8 cellular contexts compared by ENCODE assay signal in genomic region chr5:62578540-62578939, GRCh38. TPM values are rescaled to one million over a fixed set of nuclear protein-coding genes. Genes with fewer than 3 reads are reported as not detected.
DNase-seq lines count a peak whose midpoint lies in the region; ATAC-seq and TF ChIP-seq lines count a peak whose summit lies in the region.

A gene with protein sequence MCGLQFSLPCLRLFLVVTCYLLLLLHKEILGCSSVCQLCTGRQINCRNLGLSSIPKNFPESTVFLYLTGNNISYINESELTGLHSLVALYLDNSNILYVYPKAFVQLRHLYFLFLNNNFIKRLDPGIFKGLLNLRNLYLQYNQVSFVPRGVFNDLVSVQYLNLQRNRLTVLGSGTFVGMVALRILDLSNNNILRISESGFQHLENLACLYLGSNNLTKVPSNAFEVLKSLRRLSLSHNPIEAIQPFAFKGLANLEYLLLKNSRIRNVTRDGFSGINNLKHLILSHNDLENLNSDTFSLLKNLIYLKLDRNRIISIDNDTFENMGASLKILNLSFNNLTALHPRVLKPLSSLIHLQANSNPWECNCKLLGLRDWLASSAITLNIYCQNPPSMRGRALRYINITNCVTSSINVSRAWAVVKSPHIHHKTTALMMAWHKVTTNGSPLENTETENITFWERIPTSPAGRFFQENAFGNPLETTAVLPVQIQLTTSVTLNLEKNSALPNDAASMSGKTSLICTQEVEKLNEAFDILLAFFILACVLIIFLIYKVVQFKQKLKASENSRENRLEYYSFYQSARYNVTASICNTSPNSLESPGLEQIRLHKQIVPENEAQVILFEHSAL (plus strand): TSS chr5:62578819. CDS start chr5:62579439, 620 bp downstream.

- no peak for TF ChIP-seq EP300 in suprapubic skin (IDR thresholded peaks at IDR 0.05)

- H3K36me3 ChIP-seq in heart right ventricle (peaks cover 0 to 9% (median 0%) of the 10 kb centered on the region in 9 donors), right atrium auricular region (no peaks in the 10 kb centered on the region), suprapubic skin (peaks cover 9% of the 10 kb centered on the region)

- H3K4me1 ChIP-seq in heart right ventricle = peaks cover 0 to 28% (median 6%) of the 10 kb centered on the region in 9 donors
- no peaks in the 10 kb centered on the region for H3K4me1 ChIP-seq in right atrium auricular region
- H3K4me1 ChIP-seq in suprapubic skin = no peaks in the 10 kb centered on the region

- H3K9me3 ChIP-seq in heart right ventricle = no peaks in the 10 kb centered on the region
- no peaks in the 10 kb centered on the region for H3K9me3 ChIP-seq in right atrium auricular region
- H3K9me3 ChIP-seq in suprapubic skin = no peaks in the 10 kb centered on the region

- intact Hi-C loops in heart right ventricle (cut with DNase I) = no loop called here

- TF ChIP-seq CTCF in heart right ventricle (IDR thresholded peaks at IDR 0.05) = no peak
- no peak for TF ChIP-seq CTCF in right atrium auricular region (IDR thresholded peaks at IDR 0.05)
- TF ChIP-seq CTCF in suprapubic skin (IDR thresholded peaks at IDR 0.05) = no peak

- 40 to 44% methylated on average over 4 of the region's 4 CpGs for WGBS in heart right ventricle, 2 donors
- WGBS in suprapubic skin = 58% methylated on average over 4 of the region's 4 CpGs

- DNase-seq in heart right ventricle = peak in 1 of 2 donors; percentile 33
- DNase-seq in right atrium auricular region (ENCODE audit: low spot score) = no peak
- DNase-seq in SIG-M5 (lab: John Stamatoyannopoulos, UW) = peak; percentile 57
- peak; percentile 6 for DNase-seq in germinal center (ENCODE audit: low spot score)
- no peak for DNase-seq in suprapubic skin (ENCODE audit: low spot score in 2 of 2)
- DNase-seq in nucleus accumbens (lab: John Stamatoyannopoulos, UW) = no peak
- no peak for DNase-seq in NCI-H446 (lab: John Stamatoyannopoulos, UW)

- H3K4me3 ChIP-seq in heart right ventricle = peak within 1 kb of the TSS in 7 of 10 donors; percentile 13 to 46 (median 37)
- H3K4me3 ChIP-seq in right atrium auricular region = peak within 1 kb of the TSS in 1 of 2 donors; percentile 5
- H3K4me3 ChIP-seq in suprapubic skin = peak within 1 kb of the TSS; percentile 23

- TF ChIP-seq POLR2A in suprapubic skin (IDR thresholded peaks at IDR 0.05) = no peak

- H3K27ac ChIP-seq in heart right ventricle (peak within 1 kb of the TSS in 6 of 10 donors; percentile 28 to 69 (median 40)), right atrium auricular region (no peak within 1 kb of the TSS), suprapubic skin (no peak within 1 kb of the TSS)

- ATAC-seq in heart right ventricle (peak in 7 of 8 donors; percentile 68 to 96 (median 89)), HG02938 (IDR thresholded peaks at IDR 0.05; ENCODE audit: unreplicated experiment) (peak; percentile 94)

- H3K27me3 ChIP-seq in heart right ventricle (no peaks in the 10 kb centered on the region), right atrium auricular region (no peaks in the 10 kb centered on the region), suprapubic skin (no peaks in the 10 kb centered on the region)

RNA-seq across cellular contexts. Expression of the gene that starts here (rescaled TPM):
- total RNA-seq in heart right ventricle = 1 to 10 TPM in 9 of 10 donors, under 1 TPM in 1; 0.42 to 3.3 (median 1.6) TPM
- 1 to 10 TPM; 2.0 to 4.8 TPM for polyA plus RNA-seq in heart right ventricle
- 1 to 10 TPM; 1.9 to 2.1 TPM for total RNA-seq in right atrium auricular region
- 1 to 10 TPM; 1.8 to 6.1 (median 2.9) TPM for total RNA-seq in suprapubic skin

Comparison
In these comparisons a context has a peak if more than half of its experiments do, and no peak if none do; other contexts are left out.
1. H3K27ac ChIP-seq: peak in heart right ventricle (6 of 10); none in right atrium auricular region (0 of 2) and suprapubic skin (single experiment).
2. DNase-seq: peak in SIG-M5 (single experiment) and germinal center (single experiment); none in right atrium auricular region (single experiment), suprapubic skin (0 of 2), nucleus accumbens (0 of 56) and NCI-H446 (0 of 2).